Comparison of ENCODE assay signal across 28 cellular contexts in genomic region chr14:26636571-26636970, GRCh38.
A peak's percentile ranks its signal among the peaks of the same experiment; 100 is the strongest.
DNase-seq lines count a peak whose midpoint lies in the region; ATAC-seq and TF ChIP-seq lines count a peak whose summit lies in the region.
"Had no signal": no experiment of that assay in that cellular context is flagged by ENCODE, and none has a peak within 500 bp of the region (broad histone marks: within the 10 kb centered on the region; RNA-seq: fewer than 3 reads in every experiment).

No MANE protein-coding gene starts in this region.

- H3K9me3 ChIP-seq in BLaER1: no peaks in the 10 kb centered on the region; the same call in 1 of the 2 replicates
- no peaks in the 10 kb centered on the region for H3K9me3 ChIP-seq in parathyroid adenoma (ENCODE audit: control insufficient read depth, low read length)
- H3K9me3 ChIP-seq: BE2C, esophagus squamous epithelium, SJCRH30, stomach, tibial nerve had no signal

- peaks cover 31% of the 10 kb centered on the region for H3K4me1 ChIP-seq in BLaER1
- H3K4me1 ChIP-seq in parathyroid adenoma: no peaks in the 10 kb centered on the region
- H3K4me1 ChIP-seq: BE2C, esophagus squamous epithelium, neural progenitor cell, SJCRH30, stomach had no signal

- H3K36me3 ChIP-seq in BLaER1 (no peaks in the 10 kb centered on the region), parathyroid adenoma (ENCODE audit: control insufficient read depth, insufficient read depth, low read length) (no peaks in the 10 kb centered on the region)
- H3K36me3 ChIP-seq: BE2C, esophagus squamous epithelium, neural progenitor cell, SJCRH30, stomach, tibial nerve had no signal

- H3K9ac ChIP-seq in BLaER1: peak overlapping the region; percentile 34; the same call in 1 of the 2 replicates
- H3K9ac ChIP-seq in parathyroid adenoma: no peak overlapping the region
- H3K9ac ChIP-seq: neural progenitor cell had no signal

- DNase-seq in RPMI8226 (peak; percentile 34), fibroblast of peridontal ligament (ENCODE audit: extremely low read depth) (peak; percentile 62), NCI-H1436 treated with DMSO at 0.1 percent for 48 hours (lab: John Stamatoyannopoulos, UW) (no peak), NAMALWA (ENCODE audit: low spot score) (no peak)
- DNase-seq: ACHN; activated CD8-positive, alpha-beta memory T cell treated with anti-CD3 and anti-CD28 coated beads, Interleukin-2, amount 50 U/mL, for 48 hours; activated naive CD4-positive, alpha-beta T cell treated with anti-CD3 and anti-CD28 coated beads, Interleukin-2, amount 50 U/mL, for 16 hours; amygdala; BE2C; esophagus squamous epithelium; GDM1; H7; islet precursor cell; NCI-H1092 treated with DMSO at 0.1 percent for 48 hours; NCI-H1930; NCI-H2227 treated with DMSO at 0.1 percent for 48 hours; NCI-H748 treated with DMSO at 0.1 percent for 48 hours; SJCRH30; stomach; T1000 had no signal

- no peak for TF ChIP-seq CTCF in parathyroid adenoma (IDR thresholded peaks at IDR 0.05)

- H2AFZ ChIP-seq in parathyroid adenoma: peak overlapping the region; percentile 23
- H2AFZ ChIP-seq: neural progenitor cell had no signal

- H3K27ac ChIP-seq in BLaER1 (peak overlapping the region; percentile 39), parathyroid adenoma (no peak overlapping the region)
- H3K27ac ChIP-seq: esophagus squamous epithelium, neural progenitor cell, SJCRH30, stomach had no signal

- H3K27me3 ChIP-seq in BLaER1: no peaks in the 10 kb centered on the region
- no peaks in the 10 kb centered on the region for H3K27me3 ChIP-seq in parathyroid adenoma (ENCODE audit: control insufficient read depth, insufficient read depth, low read length)
- H3K27me3 ChIP-seq: BE2C, esophagus squamous epithelium, neural progenitor cell, SJCRH30, stomach, tibial nerve had no signal

- H3K79me2 ChIP-seq in parathyroid adenoma: no peaks in the 10 kb centered on the region

- H4K20me1 ChIP-seq in BLaER1: no peaks in the 10 kb centered on the region

- peak overlapping the region; percentile 43 for H3K4me3 ChIP-seq in BLaER1
- no peak overlapping the region for H3K4me3 ChIP-seq in parathyroid adenoma (ENCODE audit: low read depth, low read length)
- H3K4me3 ChIP-seq: lung, neural progenitor cell, SJCRH30, stomach had no signal

- peak overlapping the region; percentile 67 for H3K4me2 ChIP-seq in BLaER1
- no peak overlapping the region for H3K4me2 ChIP-seq in parathyroid adenoma (ENCODE audit: low read length)
- H3K4me2 ChIP-seq: neural progenitor cell had no signal

- ATAC-seq in HG02981 (IDR thresholded peaks at IDR 0.05; ENCODE audit: unreplicated experiment): no peak
- ATAC-seq: activated T-helper 17 cell treated with anti-CD3 and anti-CD28 coated beads, Interleukin-2, amount 50 U/mL, for 72 hours; WTC11 had no signal

Comparison
In these comparisons a context has a peak if more than half of its experiments do, and no peak if none do; other contexts are left out.
1. DNase-seq: peak in RPMI8226 (single experiment) and fibroblast of peridontal ligament (single experiment); none in NCI-H1436 treated with DMSO at 0.1 percent for 48 hours (single experiment) and NAMALWA (single experiment).